7 cellular contexts compared by ENCODE assay signal in genomic region chrX:56946201-56946600, GRCh38. TPM values are rescaled to one million over a fixed set of nuclear protein-coding genes. Genes with fewer than 3 reads are reported as not detected.
DNase-seq lines count a peak whose midpoint lies in the region; ATAC-seq, FAIRE-seq and TF ChIP-seq lines count a peak whose summit lies in the region.
"Not testable (repeated sequence)": the region's sequence is repeated elsewhere in the genome, so short reads cannot be mapped to it uniquely, and the experiment has no call there.

No MANE protein-coding gene starts in this region.

- TF ChIP-seq RAD21 in Ishikawa (IDR thresholded peaks at IDR 0.05; ENCODE audit: low read depth), result not testable (repeated sequence)

- POLR2A ChIA-PET in Panc1 (lab: Charles Lee), result not testable (repeated sequence)

- not testable (repeated sequence) for H3K27ac ChIP-seq in Panc1 (ENCODE audit: low read length); fibroblast of lung (ENCODE audit: insufficient read depth, low read length); pancreas

- not testable (repeated sequence) for BruUV-seq in Panc1 (replicated peaks; lab: Mats Ljungman, UMichigan)

- H4K20me1 ChIP-seq in fibroblast of lung (ENCODE audit: control insufficient read depth, extremely low read depth, insufficient read depth, low read length), result not testable (repeated sequence)

- not testable (repeated sequence) for TF ChIP-seq CTCF in Panc1 (IDR thresholded peaks at IDR 0.05); fibroblast of lung (conservative IDR thresholded peaks at IDR 0.05 in 1 of 2, IDR thresholded peaks at IDR 0.05 in 1 of 2; ENCODE audit: low read depth in 1 of 2, low read length in 2 of 2); pancreas (IDR thresholded peaks at IDR 0.05)

- H3K36me3 ChIP-seq in Panc1 (ENCODE audit: control insufficient read depth, insufficient read depth, low read length); fibroblast of lung (ENCODE audit: control insufficient read depth, insufficient read depth, low read length); pancreas: not testable (repeated sequence)

- not testable (repeated sequence) for H3K9ac ChIP-seq in fibroblast of lung (ENCODE audit: insufficient read depth, low read length)

- peak; percentile 69 for DNase-seq in DMS79 (lab: John Stamatoyannopoulos, UW)
- DNase-seq in NCI-H2107 treated with DMSO at 0.1 percent for 48 hours (lab: John Stamatoyannopoulos, UW; ENCODE audit: unreplicated experiment), result peak; percentile 58
- peak; percentile 20 for DNase-seq in Panc1 (ENCODE audit: low read depth, low spot score)
- peak; percentile 76 for DNase-seq in astrocyte of the hippocampus (ENCODE audit: low read depth, low spot score)
- peak; percentile 2 to 77 for DNase-seq in fibroblast of lung (ENCODE audit: low read depth in 2 of 2)
- DNase-seq in pancreas, result peak in 4 of 6 donors; percentile 27 to 78 (median 43)

- H3K79me2 ChIP-seq in fibroblast of lung (ENCODE audit: control insufficient read depth, insufficient read depth, low read length), result not testable (repeated sequence)

- H3K4me3 ChIP-seq in Panc1 (ENCODE audit: low read depth in 2 of 2, low read length in 2 of 2); fibroblast of lung (replicated peaks in 1 of 4; ENCODE audit: control extremely low read depth in 1 of 4, insufficient read depth in 1 of 4, low read depth in 3 of 4, low read length in 4 of 4); pancreas: not testable (repeated sequence)

- H2AFZ ChIP-seq in fibroblast of lung (ENCODE audit: low read length), result not testable (repeated sequence)

- in situ Hi-C loops in Panc1 (cut with HindIII; ENCODE audit: low pct_unique_long_range_greater_than_20kb, low sequenced_read_pairs), result not testable (repeated sequence)

- ATAC-seq in Panc1, pancreas: not testable (repeated sequence)

- not testable (repeated sequence) for FAIRE-seq in pancreas (lab: Jason Lieb, UNC)

- not testable (repeated sequence) for TF ChIP-seq EP300 in Ishikawa (IDR thresholded peaks at IDR 0.05; ENCODE audit: borderline replicate concordance)

- CTCF ChIA-PET in Panc1 (lab: Charles Lee), result not testable (repeated sequence)

- H3K9me3 ChIP-seq in Panc1 (ENCODE audit: control insufficient read depth, insufficient read depth, low read depth, low read length); fibroblast of lung (ENCODE audit: control insufficient read depth, insufficient read depth, low read depth, low read length); pancreas: not testable (repeated sequence)

- WGBS in pancreas, 2 donors, result 5 to 19% methylated on average over 2 of the region's 2 CpGs

- not testable (repeated sequence) for H3K4me2 ChIP-seq in fibroblast of lung (ENCODE audit: extremely low read depth, insufficient read depth, low read length)

- intact Hi-C loops in Panc1 (cut with micrococcal nuclease; ENCODE audit: unreplicated experiment); pancreas (cut with DNase I): not testable (repeated sequence)

- H3K4me1 ChIP-seq in Panc1 (ENCODE audit: control insufficient read depth, insufficient read depth, low read length); fibroblast of lung (ENCODE audit: control insufficient read depth, extremely low read depth, insufficient read depth, low read length); pancreas: not testable (repeated sequence)

- not testable (repeated sequence) for H3K27me3 ChIP-seq in Panc1 (ENCODE audit: control insufficient read depth, insufficient read depth, low read length); fibroblast of lung (ENCODE audit: control insufficient read depth, insufficient read depth, low read length); pancreas

TF ChIP-seq in Ishikawa, 13 proteins besides CTCF, POLR2A, EP300 and RAD21:
- peak; percentile 83 for TF ChIP-seq NFIC (IDR thresholded peaks at IDR 0.05)
- peak; percentile 27; the same call in 1 of the 2 replicates for TF ChIP-seq TEAD4 (IDR thresholded peaks at IDR 0.05)

RNA-seq across cellular contexts. Expression of gene SPIN3, which starts 49.1 kb away (rescaled TPM):
- total RNA-seq in Panc1 (2021; ENCODE audit: unreplicated experiment) (17.9 TPM), fibroblast of lung (11.0 and 20.1 TPM in 2 replicates), pancreas (10 to 100 TPM in 1 of 6 donors, 1 to 10 TPM in 5; 4.7 to 10.6 (median 5.8) TPM)
- polyA plus RNA-seq in Panc1 (2012; ENCODE audit: insufficient read length), result 12.8 TPM
- polyA plus RNA-seq in fibroblast of lung (4.4 and 5.2 TPM in 2 replicates), pancreas (10 to 100 TPM in 1 of 2 donors, 1 to 10 TPM in 1; 5.5 to 10.8 TPM)
- 2.7 and 3.8 TPM in 2 replicates for polyA plus RNA-seq in fibroblast of lung (2012)
- 2.1 and 2.2 TPM in 2 replicates for polyA minus RNA-seq in fibroblast of lung (ENCODE audit: low replicate concordance)

Comparison
In these comparisons a context has a peak if more than half of its experiments do, and no peak if none do; other contexts are left out.
1. DNase-seq: peak in every context shown above with its lines; median percentile 76 in astrocyte of the hippocampus; 69 in DMS79; 58 in NCI-H2107 treated with DMSO at 0.1 percent for 48 hours; 43 in pancreas; 40 in fibroblast of lung; 20 in Panc1.